Comparison of ENCODE assay signal across 26 cellular contexts in genomic region chr20:56352656-56353055, GRCh38. TPM values are rescaled to one million over a fixed set of nuclear protein-coding genes. Genes with fewer than 3 reads are reported as not detected.
DNase-seq lines count a peak whose midpoint lies in the region; ATAC-seq and TF ChIP-seq lines count a peak whose summit lies in the region.
"Had no signal": no experiment of that assay in that cellular context is flagged by ENCODE, and none has a peak within 500 bp of the region (broad histone marks: within the 10 kb centered on the region; RNA-seq: fewer than 3 reads in every experiment).

No MANE protein-coding gene starts in this region.

- no peak overlapping the region for H4K5ac ChIP-seq in mesendoderm (ENCODE audit: low read length)

- H2BK15ac ChIP-seq in mesendoderm (replicated peaks; ENCODE audit: low read depth) = no peak overlapping the region

- H3K9me3 ChIP-seq in osteoblast (ENCODE audit: low read depth, low read length) = no peaks in the 10 kb centered on the region
- H3K9me3 ChIP-seq: A549, BE2C, SJCRH30 had no signal

- no peaks in the 10 kb centered on the region for H3K36me3 ChIP-seq in osteoblast (ENCODE audit: insufficient read depth, low read length)
- H3K36me3 ChIP-seq in mesendoderm (ENCODE audit: control insufficient read depth, insufficient read depth, low read length) = no peaks in the 10 kb centered on the region
- H3K36me3 ChIP-seq: BE2C, SJCRH30 had no signal

- H3K4me2 ChIP-seq in osteoblast (ENCODE audit: insufficient read depth, low read length) (no peak overlapping the region), mesendoderm (ENCODE audit: low read length) (no peak overlapping the region)
- H3K4me2 ChIP-seq: A549, KMS-11 had no signal

- H3K79me1 ChIP-seq in mesendoderm (ENCODE audit: low read length) = no peaks in the 10 kb centered on the region

- WGBS in mesendoderm (ENCODE audit: extremely low coverage, insufficient coverage, low lambda C conversion rate) = no CpG with 5 or more reads among the region's 3 CpGs

- H3K4me1 ChIP-seq in osteoblast (ENCODE audit: insufficient read depth, low read length) (peaks cover 9% of the 10 kb centered on the region), mesendoderm (ENCODE audit: control insufficient read depth, low read depth, low read length) (peaks cover 4% of the 10 kb centered on the region)
- H3K4me1 ChIP-seq: BE2C, SJCRH30 had no signal

- no peak overlapping the region for H2BK120ac ChIP-seq in mesendoderm (ENCODE audit: low read depth, low read length)

- no peak overlapping the region for H3K4ac ChIP-seq in mesendoderm (ENCODE audit: low read depth, low read length)

- no peaks in the 10 kb centered on the region for H4K20me1 ChIP-seq in osteoblast (ENCODE audit: insufficient read depth, low read length)

- H3K18ac ChIP-seq in mesendoderm (ENCODE audit: low read length) = no peak overlapping the region

- no peak overlapping the region for H3K23ac ChIP-seq in mesendoderm (ENCODE audit: low read length)

- H3K9ac ChIP-seq in mesendoderm (ENCODE audit: low read length) = no peak overlapping the region
- H3K9ac ChIP-seq: KMS-11 had no signal

- H2AK5ac ChIP-seq in mesendoderm (ENCODE audit: low read length) = no peak overlapping the region

- no peak overlapping the region for H3K56ac ChIP-seq in mesendoderm (ENCODE audit: low read length)

- DNase-seq in EL (peak; percentile 45), HCEC 1CT (peak; percentile 77), RPMI7951 (ENCODE audit: low read depth) (peak; percentile 29), osteoblast (ENCODE audit: insufficient read length, low spot score, missing footprints) (peak; percentile 50), mesendoderm (no peak)
- no peak for DNase-seq in central memory CD4-positive, alpha-beta T cell
- DNase-seq: BE2C; CD8-positive, alpha-beta memory T cell; DMS 273 treated with DMSO at 0.1 percent for 48 hours; DMS79; NCI-H1092; NCI-H1417 treated with DMSO at 0.1 percent for 48 hours; NCI-H1694 treated with DMSO at 0.1 percent for 48 hours; NCI-H2081; NCI-H226; NCI-H510A; NCI-H69; PC-3; SJCRH30; T-helper 17 cell had no signal

- no peak overlapping the region for H3K27ac ChIP-seq in osteoblast (ENCODE audit: low read depth, low read length)
- no peak overlapping the region for H3K27ac ChIP-seq in mesendoderm (ENCODE audit: low read depth, low read length)
- H3K27ac ChIP-seq: A549, KMS-11, SJCRH30 had no signal

- H3K79me2 ChIP-seq in osteoblast (ENCODE audit: insufficient read depth, low read length) = no peaks in the 10 kb centered on the region
- no peaks in the 10 kb centered on the region for H3K79me2 ChIP-seq in mesendoderm (ENCODE audit: control insufficient read depth, insufficient read depth, low read length)

- no peak overlapping the region for H2AFZ ChIP-seq in osteoblast (ENCODE audit: low read length)

- H4K8ac ChIP-seq in mesendoderm (ENCODE audit: low read depth, low read length) = no peak overlapping the region

- no peak for TF ChIP-seq CTCF in osteoblast (IDR thresholded peaks at IDR 0.05; ENCODE audit: extremely low read depth, low read depth, low read length)

- ATAC-seq in GM21381 (IDR thresholded peaks at IDR 0.05; ENCODE audit: unreplicated experiment) = no peak
- ATAC-seq: A549, GM12878, PC-3, Right ventricle myocardium inferior, SK-N-SH treated with all-trans-retinoic acid at 6 μM for 48 hours, T-helper 17 cell had no signal

- H3K27me3 ChIP-seq in osteoblast (ENCODE audit: insufficient read depth, low read length) (no peaks in the 10 kb centered on the region), mesendoderm (ENCODE audit: insufficient read depth, low read length, poor library complexity) (no peaks in the 10 kb centered on the region)
- H3K27me3 ChIP-seq: BE2C had no signal

- H2BK5ac ChIP-seq in mesendoderm (ENCODE audit: low read length) = no peak overlapping the region

- H3K4me3 ChIP-seq in osteoblast (ENCODE audit: insufficient read depth, low read length) (no peak overlapping the region), mesendoderm (ENCODE audit: low read length) (no peak overlapping the region)
- H3K4me3 ChIP-seq: A549, GM12878, SJCRH30 had no signal

RNA-seq across cellular contexts. Expression of gene FAM210B, which starts 6.1 kb away (rescaled TPM):
- total RNA-seq in RPMI7951 (2014; rRNA removed; shearing (Covaris generic)) = 47.8 and 48.4 TPM in 2 replicates
- total RNA-seq in osteoblast = 69.5 and 89.6 TPM in 2 replicates
- 17.0 TPM for polyA plus RNA-seq in mesendoderm (2013, experiment 1 of 2)
- polyA plus RNA-seq in mesendoderm (2013, experiment 2 of 2) = 17.2 TPM

RNA-seq across cellular contexts. Expression of gene AURKA, which starts 39.4 kb away (rescaled TPM):
- 216 and 231 TPM in 2 replicates for total RNA-seq in RPMI7951 (2014; rRNA removed; shearing (Covaris generic))
- total RNA-seq in osteoblast = 4.7 and 8.0 TPM in 2 replicates
- 91.0 TPM for polyA plus RNA-seq in mesendoderm (2013, experiment 1 of 2)
- polyA plus RNA-seq in mesendoderm (2013, experiment 2 of 2) = 89.8 TPM

RNA-seq across cellular contexts. Expression of gene CSTF1, which starts 39.8 kb away (rescaled TPM):
- 92.9 and 123 TPM in 2 replicates for total RNA-seq in RPMI7951 (2014; rRNA removed; shearing (Covaris generic))
- 25.0 and 26.8 TPM in 2 replicates for total RNA-seq in osteoblast
- 39.7 TPM for polyA plus RNA-seq in mesendoderm (2013, experiment 1 of 2)
- 40.9 TPM for polyA plus RNA-seq in mesendoderm (2013, experiment 2 of 2)

RNA-seq across cellular contexts. Expression of gene CASS4, which starts 59.4 kb away (rescaled TPM):
- total RNA-seq in RPMI7951 (2014; rRNA removed; shearing (Covaris generic)) = 2.2 and 2.5 TPM in 2 replicates
- total RNA-seq in osteoblast = under 0.01 TPM in 2 replicates
- polyA plus RNA-seq in mesendoderm (2013, experiment 1 of 2) = not detected
- polyA plus RNA-seq in mesendoderm (2013, experiment 2 of 2) = not detected

Comparison
In these comparisons a context has a peak if more than half of its experiments do, and no peak if none do; other contexts are left out.
1. DNase-seq: peak in EL (single experiment), HCEC 1CT (single experiment), RPMI7951 (single experiment) and osteoblast (single experiment); none in mesendoderm (single experiment) and central memory CD4-positive, alpha-beta T cell (single experiment).
2. RNA of gene AURKA, which starts 39.4 kb away (total RNA-seq): 216 to 231 TPM in RPMI7951; 4.7 to 8.0 TPM in osteoblast; every median in the first group is over 10 times any median in the second.